19 cellular contexts compared by ENCODE assay signal in the genomic region with DNA sequence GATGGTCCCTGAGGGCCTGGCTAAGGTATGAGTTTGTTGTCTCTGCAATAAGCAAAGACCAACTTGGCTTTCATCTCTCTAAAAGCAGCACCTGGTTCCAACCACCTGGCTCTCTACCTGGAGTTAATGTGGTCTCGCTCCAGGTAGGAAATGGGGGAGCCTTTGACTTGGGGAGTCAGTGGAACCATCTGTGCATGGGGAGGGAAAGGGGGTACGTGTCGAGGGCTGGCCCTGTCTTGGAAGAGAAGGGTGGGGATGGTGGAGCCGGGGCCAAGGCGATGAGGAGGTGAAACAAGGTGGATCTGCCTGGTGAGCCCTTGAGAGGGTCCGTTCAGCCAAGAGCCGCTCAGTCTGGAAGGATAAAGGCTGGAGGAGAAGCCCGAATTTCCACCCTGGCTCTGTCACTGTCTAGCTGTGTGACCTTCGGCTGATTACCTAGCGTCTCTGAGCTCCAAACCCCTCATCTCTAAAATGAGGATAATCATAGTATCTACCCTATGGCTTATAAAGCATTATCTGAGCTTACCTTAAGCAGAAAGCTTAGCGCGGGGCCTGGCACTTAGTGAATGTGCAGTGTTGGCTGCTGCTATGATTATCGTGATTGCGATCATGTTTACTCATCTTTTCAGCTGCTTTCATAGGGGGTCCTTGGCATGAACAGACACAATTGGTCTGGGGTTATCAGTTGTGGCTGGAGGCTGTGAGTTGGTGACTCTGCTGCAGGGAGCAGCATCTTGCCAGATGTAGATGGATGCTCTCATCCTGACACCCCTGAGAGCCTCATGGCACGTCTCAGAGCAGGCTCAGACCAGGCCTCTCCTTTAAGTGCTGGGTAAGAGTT.
"Had no signal": no experiment of that assay in that cellular context is flagged by ENCODE, and none has a peak within 500 bp of the region (broad histone marks: within the 10 kb centered on the region; RNA-seq: fewer than 3 reads in every experiment).

No MANE protein-coding gene starts in this region.

- H3K9me3 ChIP-seq: left lung, suprapubic skin, transverse colon had no signal

- DNase-seq: activated CD4-positive, alpha-beta T cell treated with anti-CD3 and anti-CD28 coated beads, Interleukin-2, amount 10 ng/mL, durations not matched to agents 7 days and 5 days; activated CD8-positive, alpha-beta memory T cell treated with anti-CD3 and anti-CD28 coated beads, Interleukin-2, amount 50 U/mL, for 4 hours; activated CD8-positive, alpha-beta T cell treated with anti-CD3 and anti-CD28 coated beads, Interleukin-2, amount 10 ng/mL, durations not matched to agents 7 days and 5 days; activated naive CD4-positive, alpha-beta T cell treated with anti-CD3 and anti-CD28 coated beads for 36 hours; activated naive CD8-positive, alpha-beta T cell treated with anti-CD3 and anti-CD28 coated beads, Interleukin-2, amount 50 U/mL, for 24 hours; activated T-cell treated with anti-CD3 and anti-CD28 coated beads, Interleukin-2, amount 50 U/mL, for 4 hours; anterior cingulate cortex; central memory CD4-positive, alpha-beta T cell; erythroblast; foreskin melanocyte; left lung; nephron progenitor cell; occipital lobe; stimulated activated CD4-positive, alpha-beta T cell treated with anti-CD3 and anti-CD28 coated beads, Interleukin-15, amount 100 ng/mL, for 24 hours; stimulated activated CD4-positive, alpha-beta T cell treated with anti-CD3 and anti-CD28 coated beads, Interleukin-2, amount 100 ng/mL, for 48 hours; stimulated activated naive CD8-positive, alpha-beta T cell treated with anti-CD3 and anti-CD28 coated beads, Interleukin-15, amount 100 ng/mL, for 72 hours; transverse colon had no signal

- H3K36me3 ChIP-seq: left lung, suprapubic skin, transverse colon had no signal

- H3K27ac ChIP-seq: left lung, skin epidermis, suprapubic skin, transverse colon had no signal

- H3K4me3 ChIP-seq: left lung, skin epidermis, suprapubic skin, transverse colon had no signal

- H3K4me1 ChIP-seq: left lung, suprapubic skin, transverse colon had no signal
